16 cellular contexts compared by ENCODE assay signal in the genomic region with DNA sequence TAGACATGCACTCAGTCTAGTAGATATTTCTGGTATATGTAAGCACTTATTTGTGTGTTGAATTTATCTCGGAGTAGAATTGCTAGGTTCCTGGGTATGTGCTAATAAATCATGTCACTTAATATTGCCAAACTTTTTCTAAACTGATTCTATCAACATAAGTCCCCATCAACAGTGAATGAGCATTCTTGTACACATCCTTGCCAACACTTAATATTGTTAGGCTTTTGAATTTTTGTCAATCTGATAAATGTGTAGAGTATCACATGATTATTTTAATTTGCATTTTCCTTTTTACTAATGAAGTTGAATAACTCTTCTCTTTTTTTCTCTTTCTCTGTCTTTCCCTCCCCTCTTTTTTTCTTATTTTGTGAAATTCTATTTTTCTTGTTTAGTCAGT. TPM values are rescaled to one million over a fixed set of nuclear protein-coding genes. Genes with fewer than 3 reads are reported as not detected.
DNase-seq lines count a peak whose midpoint lies in the region; ATAC-seq, FAIRE-seq and TF ChIP-seq lines count a peak whose summit lies in the region.
"Had no signal": no experiment of that assay in that cellular context is flagged by ENCODE, and none has a peak within 500 bp of the region (broad histone marks: within the 10 kb centered on the region; RNA-seq: fewer than 3 reads in every experiment).

No MANE protein-coding gene starts in this region.

- no peaks in the 10 kb centered on the region for H4K20me1 ChIP-seq in osteoblast (ENCODE audit: insufficient read depth, low read length)

- POLR2A ChIA-PET in A549 (lab: Yijun Ruan, JAX): no interaction called here

- TF ChIP-seq CTCF in A549 (IDR thresholded peaks at IDR 0.05): no peak
- TF ChIP-seq CTCF in HFFc6 (IDR thresholded peaks at IDR 0.05): no peak
- no peak for TF ChIP-seq CTCF in osteoblast (IDR thresholded peaks at IDR 0.05; ENCODE audit: extremely low read depth, low read depth, low read length)

- H3K4me3 ChIP-seq in A549 (no peak overlapping the region), osteoblast (ENCODE audit: insufficient read depth, low read length) (no peak overlapping the region)
- H3K4me3 ChIP-seq: BLaER1 treated with 17β-estradiol and CSF1 and Interleukin-3, amounts not matched to agents 10 nM and 100 nM; GM23338 had no signal

- peaks cover 63% of the 10 kb centered on the region for H3K79me2 ChIP-seq in osteoblast (ENCODE audit: insufficient read depth, low read length)

- no peak overlapping the region for H3K4me2 ChIP-seq in A549
- H3K4me2 ChIP-seq in osteoblast (ENCODE audit: insufficient read depth, low read length): no peak overlapping the region
- H3K4me2 ChIP-seq: GM23338 had no signal

- H3K36me3 ChIP-seq in osteoblast (ENCODE audit: insufficient read depth, low read length): peaks cover 13% of the 10 kb centered on the region

- H3K27me3 ChIP-seq in osteoblast (ENCODE audit: insufficient read depth, low read length): no peaks in the 10 kb centered on the region
- H3K27me3 ChIP-seq: BLaER1 treated with 17β-estradiol and CSF1 and Interleukin-3, amounts not matched to agents 10 nM and 100 nM had no signal

- no peak for TF ChIP-seq RAD21 in A549 (conservative IDR thresholded peaks at IDR 0.05 in 1 of 2, IDR thresholded peaks at IDR 0.05 in 1 of 2)

- H3K36me3 Mint-ChIP-seq in HFFc6 (ENCODE audit: low read depth): peaks cover 30% of the 10 kb centered on the region

- CTCF ChIA-PET in A549 (lab: Yijun Ruan, JAX): interaction anchor here (1.0 to 1.6 kb wide), 3 partner anchors 28 to 224 kb away, joined by 3 to 4 read pairs (median 3); no protein-coding TSS in a partner anchor

- TF ChIP-seq EP300 in A549 (IDR thresholded peaks at IDR 0.05): no peak

- no peak overlapping the region for H2AFZ ChIP-seq in osteoblast (ENCODE audit: low read length)
- H2AFZ ChIP-seq: GM23338 had no signal

- peak overlapping the region; percentile 84 for H3K27ac Mint-ChIP-seq in HFFc6
- H3K27ac Mint-ChIP-seq: CD4-positive, CD25-positive, alpha-beta regulatory T cell; GM23338 had no signal

- peaks cover 66% of the 10 kb centered on the region for H3K4me1 Mint-ChIP-seq in HFFc6 (ENCODE audit: low read depth)
- H3K4me1 Mint-ChIP-seq: CD4-positive, CD25-positive, alpha-beta regulatory T cell had no signal

- 92% methylated on average over 1 of the region's 1 CpG for WGBS in A549 (ENCODE audit: missing lambda C conversion rate)

- DNase-seq in A549 (ENCODE audit: low read depth in 1 of 2, low spot score in 1 of 2): no peak
- DNase-seq in HFFc6: no peak
- DNase-seq in osteoblast (ENCODE audit: insufficient read length, low spot score, missing footprints): no peak
- no peak for DNase-seq in KG1 (lab: John Stamatoyannopoulos, UW)
- no peak for DNase-seq in T-helper 9 cell
- DNase-seq: 8988T; ACHN; Calu3; CD4-positive, CD25-positive, alpha-beta regulatory T cell; DMS 273 treated with DMSO at 0.1 percent for 48 hours; H7 had no signal

- H3K4me3 Mint-ChIP-seq in HFFc6: peak overlapping the region; percentile 44
- H3K4me3 Mint-ChIP-seq: CD4-positive, CD25-positive, alpha-beta regulatory T cell; GM23338 had no signal

- H3K27ac ChIP-seq in A549: no peak overlapping the region
- peak overlapping the region; percentile 92 for H3K27ac ChIP-seq in osteoblast (ENCODE audit: low read depth, low read length)
- H3K27ac ChIP-seq: HL-60 had no signal

- no peaks in the 10 kb centered on the region; the same call in 1 of the 2 replicates for H3K27me3 Mint-ChIP-seq in HFFc6 (ENCODE audit: insufficient read depth)
- H3K27me3 Mint-ChIP-seq: CD4-positive, CD25-positive, alpha-beta regulatory T cell had no signal

- ATAC-seq in A549: no peak
- ATAC-seq in HG02938 (IDR thresholded peaks at IDR 0.05; ENCODE audit: unreplicated experiment): no peak
- ATAC-seq: GM23338 had no signal

- peaks cover 46% of the 10 kb centered on the region for H3K4me1 ChIP-seq in A549
- H3K4me1 ChIP-seq in osteoblast (ENCODE audit: insufficient read depth, low read length): peaks cover 27% of the 10 kb centered on the region

- H3K9me3 ChIP-seq in A549 (no peaks in the 10 kb centered on the region), osteoblast (ENCODE audit: low read depth, low read length) (no peaks in the 10 kb centered on the region)

- TF ChIP-seq POLR2A in A549 (IDR thresholded peaks at IDR 0.05; ENCODE audit: low read length): no peak

- H3K9me3 Mint-ChIP-seq in HFFc6: no peaks in the 10 kb centered on the region

- peak; percentile 88 for FAIRE-seq in A549 (lab: Jason Lieb, UNC)
- FAIRE-seq in colon (lab: Jason Lieb, UNC): peak; percentile 24

TF ChIP-seq in A549, 52 proteins besides CTCF, POLR2A, EP300 and RAD21 (continues in another document):
- TF ChIP-seq JUN (IDR thresholded peaks at IDR 0.05): no peak
- no peak for TF ChIP-seq NPAS2 (CRISPR knock-in tag; IDR thresholded peaks at IDR 0.05; ENCODE audit: borderline replicate concordance)
- no peak for TF ChIP-seq JUNB (IDR thresholded peaks at IDR 0.05)
- TF ChIP-seq GATA3 (IDR thresholded peaks at IDR 0.05; ENCODE audit: borderline replicate concordance): no peak
- TF ChIP-seq, protein P1, sequence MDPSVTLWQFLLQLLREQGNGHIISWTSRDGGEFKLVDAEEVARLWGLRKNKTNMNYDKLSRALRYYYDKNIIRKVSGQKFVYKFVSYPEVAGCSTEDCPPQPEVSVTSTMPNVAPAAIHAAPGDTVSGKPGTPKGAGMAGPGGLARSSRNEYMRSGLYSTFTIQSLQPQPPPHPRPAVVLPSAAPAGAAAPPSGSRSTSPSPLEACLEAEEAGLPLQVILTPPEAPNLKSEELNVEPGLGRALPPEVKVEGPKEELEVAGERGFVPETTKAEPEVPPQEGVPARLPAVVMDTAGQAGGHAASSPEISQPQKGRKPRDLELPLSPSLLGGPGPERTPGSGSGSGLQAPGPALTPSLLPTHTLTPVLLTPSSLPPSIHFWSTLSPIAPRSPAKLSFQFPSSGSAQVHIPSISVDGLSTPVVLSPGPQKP (IDR thresholded peaks at IDR 0.05; ENCODE audit: low read depth, low read length): no peak
- no peak for TF ChIP-seq SREBF2 (IDR thresholded peaks at IDR 0.05)
- TF ChIP-seq, protein P2, sequence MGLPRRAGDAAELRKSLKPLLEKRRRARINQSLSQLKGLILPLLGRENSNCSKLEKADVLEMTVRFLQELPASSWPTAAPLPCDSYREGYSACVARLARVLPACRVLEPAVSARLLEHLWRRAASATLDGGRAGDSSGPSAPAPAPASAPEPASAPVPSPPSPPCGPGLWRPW (IDR thresholded peaks at IDR 0.05): no peak
- TF ChIP-seq REST (IDR thresholded peaks at IDR 0.05): no peak
- TF ChIP-seq, protein P3, sequence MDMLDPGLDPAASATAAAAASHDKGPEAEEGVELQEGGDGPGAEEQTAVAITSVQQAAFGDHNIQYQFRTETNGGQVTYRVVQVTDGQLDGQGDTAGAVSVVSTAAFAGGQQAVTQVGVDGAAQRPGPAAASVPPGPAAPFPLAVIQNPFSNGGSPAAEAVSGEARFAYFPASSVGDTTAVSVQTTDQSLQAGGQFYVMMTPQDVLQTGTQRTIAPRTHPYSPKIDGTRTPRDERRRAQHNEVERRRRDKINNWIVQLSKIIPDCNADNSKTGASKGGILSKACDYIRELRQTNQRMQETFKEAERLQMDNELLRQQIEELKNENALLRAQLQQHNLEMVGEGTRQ (IDR thresholded peaks at IDR 0.05): no peak
- TF ChIP-seq ZSCAN20 (CRISPR knock-in tag; IDR thresholded peaks at IDR 0.05): no peak
- TF ChIP-seq FOSB (CRISPR knock-in tag; IDR thresholded peaks at IDR 0.05): no peak
- TF ChIP-seq HOXB13 (CRISPR knock-in tag; IDR thresholded peaks at IDR 0.05; ENCODE audit: low read depth): no peak
- TF ChIP-seq EHMT2 (IDR thresholded peaks at IDR 0.05; ENCODE audit: low read depth): no peak

RNA-seq across cellular contexts. Expression of gene CEMIP, which starts 33.3 kb away (rescaled TPM):
- polyA plus RNA-seq in A549 (2011; rRNA removed) (0.84 and 1.1 TPM in 2 replicates), A549 (2017; fragmentation: RNase III; extraction: RNeasy Plus Mini Kit Qiagen cat#74134 plus additional on column Dnase treatment) (0.32 to 0.75 TPM (median 0.54 TPM) in 3 replicates)
- 0.05 and 0.22 TPM in 2 replicates for polyA plus RNA-seq in A549 (2012; cell fraction: cytosol; rRNA removed)
- polyA plus RNA-seq in A549 (2012; cell fraction: nucleus; rRNA removed): 0.11 and 0.16 TPM in 2 replicates
- polyA minus RNA-seq in A549 (2011; rRNA and poly(A)+ RNA removed): 2.0 and 2.4 TPM in 2 replicates
- 10 to 100 TPM in 5 of 6 experiments, 1 to 10 TPM in 1; 5.8 to 53.2 (median 48.3) TPM for total RNA-seq in HFFc6 (2021; fragmentation: NEBNext Ultra II Directional; extraction: Animal tissue kit (Norgen Biotek cat#: 25700))
- total RNA-seq in osteoblast: 579 and 687 TPM in 2 replicates

RNA-seq across cellular contexts. Expression of gene ABHD17C, which starts 50.8 kb away (rescaled TPM):
- 23.7 and 24.9 TPM in 2 replicates for polyA plus RNA-seq in A549 (2011; rRNA removed)
- polyA plus RNA-seq in A549 (2012; cell fraction: cytosol; rRNA removed): 11.6 and 16.6 TPM in 2 replicates
- 7.9 and 9.4 TPM in 2 replicates for polyA plus RNA-seq in A549 (2012; cell fraction: nucleus; rRNA removed)
- polyA plus RNA-seq in A549 (2017; fragmentation: RNase III; extraction: RNeasy Plus Mini Kit Qiagen cat#74134 plus additional on column Dnase treatment): 13.8 to 15.2 TPM (median 14.0 TPM) in 3 replicates
- polyA minus RNA-seq in A549 (2011; rRNA and poly(A)+ RNA removed): 21.2 and 26.1 TPM in 2 replicates
- total RNA-seq in HFFc6 (2021; fragmentation: NEBNext Ultra II Directional; extraction: Animal tissue kit (Norgen Biotek cat#: 25700)): 10 to 100 TPM in 5 of 6 experiments, 1 to 10 TPM in 1; 8.5 to 21.4 (median 15.9) TPM
- total RNA-seq in osteoblast: 11.5 and 11.6 TPM in 2 replicates

Comparison
In these comparisons a context has a peak if more than half of its experiments do, and no peak if none do; other contexts are left out.
1. RNA of gene CEMIP, which starts 33.3 kb away (total RNA-seq): 579 to 687 TPM in osteoblast; 5.8 to 53.2 TPM in HFFc6; every median in the first group is over 10 times any median in the second.